21 cellular contexts compared by ENCODE assay signal in the genomic region with DNA sequence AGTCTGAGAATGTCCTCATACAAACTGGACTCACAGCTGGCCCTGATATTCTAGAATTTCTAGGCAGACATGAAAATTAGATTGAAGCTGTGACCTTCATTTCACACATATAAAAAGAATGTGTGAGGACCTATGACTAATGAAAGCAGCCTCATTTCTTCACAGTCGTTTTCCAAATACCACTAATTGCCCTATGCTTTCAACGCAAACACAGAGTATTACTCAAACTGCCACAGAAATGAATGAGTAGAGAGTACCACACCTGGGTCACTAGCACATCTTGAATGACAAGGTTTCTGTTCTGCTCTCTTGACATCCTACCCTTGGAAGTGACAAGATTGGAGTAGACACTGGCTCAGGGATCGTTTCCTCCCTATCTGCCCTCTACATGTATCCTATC.
DNase-seq lines count a peak whose midpoint lies in the region; ATAC-seq, FAIRE-seq and TF ChIP-seq lines count a peak whose summit lies in the region.
"Had no signal": no experiment of that assay in that cellular context is flagged by ENCODE, and none has a peak within 500 bp of the region (broad histone marks: within the 10 kb centered on the region; RNA-seq: fewer than 3 reads in every experiment).

No MANE protein-coding gene starts in this region.

- H3K4me3 Mint-ChIP-seq in HFFc6, result 0 out of 2 replicates have a peak overlapping the region, but pooled peaks have one; percentile 33
- H3K4me3 Mint-ChIP-seq: CD4-positive, alpha-beta memory T cell had no signal

- TF ChIP-seq POLR2A in GM12878 (IDR thresholded peaks at IDR 0.05; ENCODE audit: low read depth, low read length), result no peak

- intact Hi-C loops in GM12878 (cut with micrococcal nuclease; ENCODE audit: unreplicated experiment), result loop anchor here (5.0 kb wide), 1 partner anchor 142 kb away; the partner anchor contains the start of gene C1GALT1

- H3K9ac ChIP-seq in GM12878 (ENCODE audit: control insufficient read depth, insufficient read depth, low read length) (no peak overlapping the region), GM23248 (no peak overlapping the region)

- RAD21 ChIA-PET in GM12878 (lab: Charles Lee; ENCODE audit: unreplicated experiment), result no interaction called here

- FAIRE-seq in GM12878 (lab: Jason Lieb, UNC), result no peak
- FAIRE-seq: A204.1 had no signal

- H3K4me1 Mint-ChIP-seq in HFFc6 (ENCODE audit: low read depth), result no peaks in the 10 kb centered on the region; the same call in 1 of the 2 replicates

- H3F3A ChIP-seq in GM23248 (ENCODE audit: insufficient read depth), result no peaks in the 10 kb centered on the region

- SMC1A ChIA-PET in GM12878 (lab: Charles Lee; ENCODE audit: uncharacterized antibody, unreplicated experiment), result no interaction called here

- H3K4me3 ChIP-seq in ACC112 (ENCODE audit: low read depth, low read length) (peak overlapping the region; percentile 24; the same call in 1 of the 2 replicates), GM12878 (no peak overlapping the region), osteoblast (ENCODE audit: insufficient read depth, low read length) (no peak overlapping the region), GM23248 (no peak overlapping the region)
- H3K4me3 ChIP-seq: MG63, Peyer's patch, SK-N-MC had no signal

- H4K20me1 ChIP-seq in GM12878 (ENCODE audit: control insufficient read depth, insufficient read depth) (no peaks in the 10 kb centered on the region), osteoblast (ENCODE audit: insufficient read depth, low read length) (no peaks in the 10 kb centered on the region), GM23248 (ENCODE audit: insufficient read depth) (no peaks in the 10 kb centered on the region; the same call in 1 of the 2 replicates)

- H3K9me3 ChIP-seq in GM12878 (replicated peaks; ENCODE audit: control insufficient read depth, insufficient read depth, low read length) (no peaks in the 10 kb centered on the region; the same call in 2 of the 3 replicates), osteoblast (ENCODE audit: low read depth, low read length) (no peaks in the 10 kb centered on the region), GM23248 (ENCODE audit: low read depth) (no peaks in the 10 kb centered on the region)
- H3K9me3 ChIP-seq: MG63, Peyer's patch had no signal

- H3K27ac ChIP-seq in ACC112 (ENCODE audit: low read depth, low read length), result no peak overlapping the region
- no peak overlapping the region for H3K27ac ChIP-seq in GM12878 (ENCODE audit: control insufficient read depth, insufficient read depth)
- H3K27ac ChIP-seq in osteoblast (ENCODE audit: low read depth, low read length), result no peak overlapping the region
- no peak overlapping the region for H3K27ac ChIP-seq in GM23248
- H3K27ac ChIP-seq: Peyer's patch, SK-N-MC had no signal

- peaks cover 5% of the 10 kb centered on the region for H3K27me3 Mint-ChIP-seq in HFFc6 (ENCODE audit: insufficient read depth)

- no peak for DNase-seq in HFFc6
- no peak for DNase-seq in GM12878 (ENCODE audit: low read depth, low spot score)
- DNase-seq in osteoblast (ENCODE audit: insufficient read length, low spot score, missing footprints), result no peak
- DNase-seq in mucosa of gallbladder (ENCODE audit: low spot score), result no peak
- DNase-seq in GM23248, result no peak
- no peak for DNase-seq in effector CD8-positive, alpha-beta T cell (lab: John Stamatoyannopoulos, UW)
- DNase-seq: C1 segment of cervical spinal cord; CD4-positive, alpha-beta memory T cell; COR-L47; KBM-7; MG63; NCI-H1105 treated with DMSO at 0.1 percent for 48 hours; NCI-H146; NCI-H1930; NCI-H526; Peyer's patch; SIG-M5 had no signal

- H2AFZ ChIP-seq in ACC112 (ENCODE audit: low read length, unreplicated experiment) (no peak overlapping the region), GM12878 (ENCODE audit: control insufficient read depth, low read depth, low read length) (no peak overlapping the region), osteoblast (ENCODE audit: low read length) (no peak overlapping the region), GM23248 (no peak overlapping the region)

- H3K4me2 ChIP-seq in GM12878 (ENCODE audit: control insufficient read depth, insufficient read depth) (no peak overlapping the region), osteoblast (ENCODE audit: insufficient read depth, low read length) (peak overlapping the region; percentile 3), GM23248 (ENCODE audit: unreplicated experiment) (no peak overlapping the region)

- H3K9me3 Mint-ChIP-seq in HFFc6, result no peaks in the 10 kb centered on the region
- H3K9me3 Mint-ChIP-seq: CD4-positive, alpha-beta memory T cell had no signal

- no TSS peak for BruUV-seq in GM12878 (replicated peaks; lab: Mats Ljungman, UMichigan)

- H3K4me1 ChIP-seq in ACC112 (ENCODE audit: control insufficient read depth, insufficient read depth, low read length, unreplicated experiment), result no peaks in the 10 kb centered on the region
- peaks cover 22% of the 10 kb centered on the region for H3K4me1 ChIP-seq in GM12878 (ENCODE audit: control insufficient read depth, insufficient read depth, low read length)
- H3K4me1 ChIP-seq in osteoblast (ENCODE audit: insufficient read depth, low read length), result no peaks in the 10 kb centered on the region
- no peaks in the 10 kb centered on the region for H3K4me1 ChIP-seq in GM23248 (ENCODE audit: insufficient read depth)

- no peaks in the 10 kb centered on the region for H3K36me3 Mint-ChIP-seq in HFFc6 (ENCODE audit: low read depth)
- H3K36me3 Mint-ChIP-seq: CD4-positive, alpha-beta memory T cell had no signal

- TF ChIP-seq RAD21 in GM12878 (IDR thresholded peaks at IDR 0.05; ENCODE audit: insufficient read depth, low read depth, low read length), result no peak

- 38% methylated on average over 3 of the region's 3 CpGs for WGBS in GM12878 (ENCODE audit: insufficient coverage, insufficient replicate concordance, low lambda C conversion rate, missing lambda C conversion rate)
- WGBS in GM23248 (ENCODE audit: low coverage in 1 of 2, low lambda C conversion rate in 2 of 2, missing lambda C conversion rate in 2 of 2), 2 experiments, result 46 to 52% methylated on average over 3 of the region's 3 CpGs

- in situ Hi-C loops in GM12878 (cut with MboI) (no loop called here), GM23248 (cut with MboI) (no loop called here)

- H3K36me3 ChIP-seq in ACC112 (ENCODE audit: insufficient read depth, low read length) (no peaks in the 10 kb centered on the region), GM12878 (ENCODE audit: control insufficient read depth in 2 of 2, insufficient read depth in 2 of 2, low read length in 1 of 2) (no peaks in the 10 kb centered on the region), osteoblast (ENCODE audit: insufficient read depth, low read length) (no peaks in the 10 kb centered on the region), GM23248 (ENCODE audit: low read depth) (no peaks in the 10 kb centered on the region)
- H3K36me3 ChIP-seq: MG63, Peyer's patch had no signal

- H3K79me2 ChIP-seq in ACC112 (ENCODE audit: control insufficient read depth, insufficient read depth, low read length, unreplicated experiment) (no peaks in the 10 kb centered on the region), GM12878 (ENCODE audit: control insufficient read depth, insufficient read depth, low read length) (no peaks in the 10 kb centered on the region), osteoblast (ENCODE audit: insufficient read depth, low read length) (no peaks in the 10 kb centered on the region), GM23248 (ENCODE audit: insufficient read depth) (no peaks in the 10 kb centered on the region)

- H3K27ac Mint-ChIP-seq in HFFc6, result no peak overlapping the region
- H3K27ac Mint-ChIP-seq: CD4-positive, alpha-beta memory T cell had no signal

- CTCF ChIA-PET in GM12878 (lab: Yijun Ruan, JAX), result no interaction called here

- POLR2A ChIA-PET in GM12878 (lab: Charles Lee), result no interaction called here

- no peak for ATAC-seq in GM12878
- ATAC-seq: HCT116 had no signal

- no peaks in the 10 kb centered on the region for H3K9me2 ChIP-seq in GM23248 (ENCODE audit: insufficient read depth)

- TF ChIP-seq EP300 in GM12878 (IDR thresholded peaks at IDR 0.05; ENCODE audit: borderline replicate concordance in 1 of 2, control insufficient read depth in 1 of 2, low read depth in 2 of 2, low read length in 2 of 2), result no peak

- H3K27me3 ChIP-seq in ACC112 (ENCODE audit: insufficient read depth, low read length) (peaks cover 18% of the 10 kb centered on the region; the same call in 1 of the 2 replicates), GM12878 (replicated peaks in 1 of 2; ENCODE audit: control insufficient read depth in 2 of 2, insufficient read depth in 2 of 2, low read length in 1 of 2) (no peaks in the 10 kb centered on the region), osteoblast (ENCODE audit: insufficient read depth, low read length) (peaks cover 7% of the 10 kb centered on the region), GM23248 (replicated peaks; ENCODE audit: insufficient read depth) (peaks cover 7% of the 10 kb centered on the region; the same call in 1 of the 2 replicates)
- H3K27me3 ChIP-seq: MG63, Peyer's patch had no signal

- TF ChIP-seq CTCF in HFFc6 (IDR thresholded peaks at IDR 0.05), result no peak
- TF ChIP-seq CTCF in GM12878 (IDR thresholded peaks at IDR 0.05 in 2 of 3, conservative IDR thresholded peaks at IDR 0.05 in 1 of 3; ENCODE audit: control insufficient read depth in 2 of 3, extremely low read depth in 1 of 3, insufficient read depth in 1 of 3, low read depth in 3 of 3, low read length in 3 of 3), result no peak
- TF ChIP-seq CTCF in osteoblast (IDR thresholded peaks at IDR 0.05; ENCODE audit: extremely low read depth, low read depth, low read length), result no peak

TF ChIP-seq in GM12878, 131 proteins besides CTCF, POLR2A, EP300 and RAD21:
- TF ChIP-seq ETV6 (conservative IDR thresholded peaks at IDR 0.05 in 1 of 2, IDR thresholded peaks at IDR 0.05 in 1 of 2; ENCODE audit: borderline replicate concordance in 1 of 2, low read depth in 1 of 2) (no peak), IKZF2 (IDR thresholded peaks at IDR 0.05) (peak; percentile 52 to 63; a peak in 2 of 4 replicates), IKZF1 (conservative IDR thresholded peaks at IDR 0.05) (peak; percentile 21; the same call in 1 of the 2 replicates), ZNF24 (IDR thresholded peaks at IDR 0.05) (peak; percentile 23; the same call in 1 of the 2 replicates), MTA2 (IDR thresholded peaks at IDR 0.05; ENCODE audit: low read depth) (peak; percentile 69)
